Comparison of ENCODE assay signal across 24 cellular contexts in genomic region chr10:89503151-89503550, GRCh38. TPM values are rescaled to one million over a fixed set of nuclear protein-coding genes. Genes with fewer than 3 reads are reported as not detected.
DNase-seq lines count a peak whose midpoint lies in the region; ATAC-seq, FAIRE-seq and TF ChIP-seq lines count a peak whose summit lies in the region.
"Had no signal": no experiment of that assay in that cellular context is flagged by ENCODE, and none has a peak within 500 bp of the region (broad histone marks: within the 10 kb centered on the region; RNA-seq: fewer than 3 reads in every experiment).

No MANE protein-coding gene starts in this region.

- no peak overlapping the region for H3K23ac ChIP-seq in IMR-90 (ENCODE audit: low read depth, low read length)

- H2AFZ ChIP-seq in IMR-90 (replicated peaks; ENCODE audit: low read length, poor library complexity) (no peak overlapping the region), PC-3 (ENCODE audit: low read length) (no peak overlapping the region), HepG2 (ENCODE audit: low read length) (no peak overlapping the region)

- H3K27ac ChIP-seq in IMR-90 (ENCODE audit: insufficient read depth, low read length) (no peak overlapping the region), PC-3 (ENCODE audit: low read length) (no peak overlapping the region), HepG2 (ENCODE audit: extremely low read length, insufficient read depth, low read length) (no peak overlapping the region)
- H3K27ac ChIP-seq: 22Rv1, HL-60 had no signal

- TF ChIP-seq CTCF in IMR-90 (conservative IDR thresholded peaks at IDR 0.05; ENCODE audit: low read depth, low read length) (no peak), PC-3 (conservative IDR thresholded peaks at IDR 0.05; ENCODE audit: low read depth, low read length) (no peak), osteocyte (IDR thresholded peaks at IDR 0.05) (no peak), HepG2 (CRISPR knock-in tag; IDR thresholded peaks at IDR 0.05) (no peak)

- H2BK20ac ChIP-seq in IMR-90 (ENCODE audit: low read depth, low read length): no peak overlapping the region

- no peak overlapping the region for H4K91ac ChIP-seq in IMR-90 (ENCODE audit: insufficient read depth, low read depth, low read length)

- no peak for TF ChIP-seq EP300 in HepG2 (IDR thresholded peaks at IDR 0.05; ENCODE audit: low read depth in 2 of 2, low read length in 2 of 2)
- TF ChIP-seq EP300 in HepG2 (CRISPR knock-in tag; IDR thresholded peaks at IDR 0.05; ENCODE audit: borderline replicate concordance): no peak

- H2BK5ac ChIP-seq in IMR-90 (ENCODE audit: low read depth, low read length, poor library complexity, severe bottlenecking): no peak overlapping the region

- H4K8ac ChIP-seq in IMR-90 (ENCODE audit: low read depth in 2 of 2, low read length in 2 of 2): no peak overlapping the region

- in situ Hi-C loops in IMR-90 (cut with MboI; ENCODE audit: low sequenced_read_pairs): no loop called here
- in situ Hi-C loops in HepG2 (cut with HindIII; ENCODE audit: extremely low pct_ligation_motif_present, low pct_unique_long_range_greater_than_20kb): no loop called here

- no peaks in the 10 kb centered on the region for H3F3A ChIP-seq in PC-3 (ENCODE audit: low read length, unreplicated experiment)

- H3K9me2 ChIP-seq in PC-3 (replicated peaks; ENCODE audit: low read length): no peaks in the 10 kb centered on the region

- H3K4me2 ChIP-seq in IMR-90 (ENCODE audit: low read depth, low read length) (no peak overlapping the region), PC-3 (ENCODE audit: low read length) (no peak overlapping the region), HepG2 (ENCODE audit: low read depth, low read length) (no peak overlapping the region)

- CTCF ChIA-PET in IMR-90 (lab: Yijun Ruan, JAX): interaction anchor here (1.5 kb wide), 1 partner anchor 12 kb away, joined by 3 read pairs; no protein-coding TSS in a partner anchor
- CTCF ChIA-PET in PC-3 (lab: Charles Lee): no interaction called here
- CTCF ChIA-PET in HepG2 (lab: Yijun Ruan, JAX; ENCODE audit: low intra/inter-chr PET ratio, low total read pairs): no interaction called here

- TF ChIP-seq RAD21 in IMR-90 (IDR thresholded peaks at IDR 0.05; ENCODE audit: low read length) (no peak), HepG2 (CRISPR knock-in tag; IDR thresholded peaks at IDR 0.05) (no peak)

- H3K79me1 ChIP-seq in IMR-90 (ENCODE audit: low read depth in 1 of 2, low read length in 2 of 2): no peaks in the 10 kb centered on the region

- no peaks in the 10 kb centered on the region for H3K4me1 ChIP-seq in IMR-90 (ENCODE audit: control insufficient read depth, insufficient read depth, low read length)
- 0 out of 2 replicates have a peak, but pooled peaks cover 10% of the 10 kb centered on the region for H3K4me1 ChIP-seq in PC-3 (ENCODE audit: insufficient read depth, low read length)
- peaks cover 7% of the 10 kb centered on the region; the same call in 1 of the 2 replicates for H3K4me1 ChIP-seq in HepG2 (ENCODE audit: insufficient read depth, low read length)

- H3K9me1 ChIP-seq in IMR-90 (ENCODE audit: insufficient read depth, low read length): no peaks in the 10 kb centered on the region; the same call in 1 of the 2 replicates

- no peaks in the 10 kb centered on the region for H3K9me3 Mint-ChIP-seq in activated naive CD8-positive, alpha-beta T cell treated with anti-CD3 and anti-CD28 coated beads for 36 hours
- no peaks in the 10 kb centered on the region for H3K9me3 Mint-ChIP-seq in activated naive CD8-positive, alpha-beta T cell treated with anti-CD3 and anti-CD28 coated beads, Interleukin-2, amount 50 U/mL, for 24 hours
- H3K9me3 Mint-ChIP-seq in osteocyte (ENCODE audit: unreplicated experiment): peaks cover 24% of the 10 kb centered on the region
- H3K9me3 Mint-ChIP-seq: CD8-positive, alpha-beta T cell; HFFc6 had no signal

- H3K36me3 ChIP-seq in IMR-90 (ENCODE audit: control insufficient read depth, insufficient read depth, low read length) (no peaks in the 10 kb centered on the region), PC-3 (ENCODE audit: low read depth, low read length) (no peaks in the 10 kb centered on the region), HepG2 (replicated peaks in 1 of 2; ENCODE audit: control insufficient read depth in 1 of 2, insufficient read depth in 2 of 2, low read length in 2 of 2) (no peaks in the 10 kb centered on the region)

- no peak for ATAC-seq in activated naive CD8-positive, alpha-beta T cell treated with anti-CD3 and anti-CD28 coated beads, Interleukin-2, amount 50 U/mL, for 24 hours
- ATAC-seq in IMR-90 (ENCODE audit: low read depth) (no peak), PC-3 (peak; percentile 20), HepG2 (no peak)
- ATAC-seq: CD8-positive, alpha-beta T cell had no signal

- H3K9me3 ChIP-seq in IMR-90 (ENCODE audit: control insufficient read depth, insufficient read depth, low read length) (no peaks in the 10 kb centered on the region), PC-3 (ENCODE audit: low read length) (no peaks in the 10 kb centered on the region), HepG2 (ENCODE audit: low read length) (no peaks in the 10 kb centered on the region)

- H3K27ac Mint-ChIP-seq in activated naive CD8-positive, alpha-beta T cell treated with anti-CD3 and anti-CD28 coated beads for 36 hours: peak overlapping the region; percentile 62
- no peak overlapping the region for H3K27ac Mint-ChIP-seq in activated naive CD8-positive, alpha-beta T cell treated with anti-CD3 and anti-CD28 coated beads, Interleukin-2, amount 50 U/mL, for 24 hours
- H3K27ac Mint-ChIP-seq in osteocyte (ENCODE audit: unreplicated experiment): peak overlapping the region; percentile 90
- H3K27ac Mint-ChIP-seq: CD8-positive, alpha-beta T cell; HFFc6 had no signal

- H3K27me3 Mint-ChIP-seq in activated naive CD8-positive, alpha-beta T cell treated with anti-CD3 and anti-CD28 coated beads for 36 hours: peaks cover 3% of the 10 kb centered on the region
- peaks cover 2% of the 10 kb centered on the region for H3K27me3 Mint-ChIP-seq in activated naive CD8-positive, alpha-beta T cell treated with anti-CD3 and anti-CD28 coated beads, Interleukin-2, amount 50 U/mL, for 24 hours
- H3K27me3 Mint-ChIP-seq in osteocyte (ENCODE audit: unreplicated experiment): no peaks in the 10 kb centered on the region

- intact Hi-C loops in IMR-90 (cut with micrococcal nuclease) (no loop called here), PC-3 (cut with micrococcal nuclease) (loop anchor here (2.0 kb wide), 1 partner anchor 50 kb away; no protein-coding TSS in a partner anchor), HepG2 (cut with micrococcal nuclease; ENCODE audit: unreplicated experiment) (no loop called here)

- no peaks in the 10 kb centered on the region for H3K36me3 Mint-ChIP-seq in activated naive CD8-positive, alpha-beta T cell treated with anti-CD3 and anti-CD28 coated beads for 36 hours
- no peaks in the 10 kb centered on the region for H3K36me3 Mint-ChIP-seq in activated naive CD8-positive, alpha-beta T cell treated with anti-CD3 and anti-CD28 coated beads, Interleukin-2, amount 50 U/mL, for 24 hours (ENCODE audit: low read depth)
- peaks cover 18% of the 10 kb centered on the region for H3K36me3 Mint-ChIP-seq in osteocyte (ENCODE audit: unreplicated experiment)
- H3K36me3 Mint-ChIP-seq: CD8-positive, alpha-beta T cell had no signal

- FAIRE-seq in HepG2 (lab: Jason Lieb, UNC): no peak
- FAIRE-seq: GM12891, RCC 7860 had no signal

- no peak overlapping the region for H3K4ac ChIP-seq in IMR-90 (ENCODE audit: low read depth, low read length)

- TF ChIP-seq POLR2A in IMR-90 (IDR thresholded peaks at IDR 0.05; ENCODE audit: low read depth, low read length) (no peak), HepG2 (IDR thresholded peaks at IDR 0.05; ENCODE audit: insufficient read depth in 1 of 2, low read depth in 2 of 2, low read length in 2 of 2) (no peak)

- no peak for DNase-seq in activated naive CD8-positive, alpha-beta T cell treated with anti-CD3 and anti-CD28 coated beads for 36 hours
- no peak for DNase-seq in activated naive CD8-positive, alpha-beta T cell treated with anti-CD3 and anti-CD28 coated beads, Interleukin-2, amount 50 U/mL, for 24 hours
- DNase-seq in IMR-90: no peak
- DNase-seq in PC-3: no peak
- DNase-seq in osteocyte (ENCODE audit: extremely low spot score, unreplicated experiment): no peak
- no peak for DNase-seq in NCI-H524 (lab: John Stamatoyannopoulos, UW)
- no peak for DNase-seq in HepG2 (ENCODE audit: low spot score)
- no peak for DNase-seq in SKM-1 treated with dmso at 0.1 percent for 144 hours (lab: John Stamatoyannopoulos, UW; ENCODE audit: unreplicated experiment)
- DNase-seq: ACHN; C1 segment of cervical spinal cord; CD8-positive, alpha-beta T cell; DND-41; H7; HFFc6; MM.1S; NCI-H1092; NCI-H1436 treated with DMSO at 0.1 percent for 48 hours; NCI-H1930; NCI-H82 had no signal

- H3K4me1 Mint-ChIP-seq in activated naive CD8-positive, alpha-beta T cell treated with anti-CD3 and anti-CD28 coated beads for 36 hours: peaks cover 16% of the 10 kb centered on the region
- peaks cover 11% of the 10 kb centered on the region for H3K4me1 Mint-ChIP-seq in activated naive CD8-positive, alpha-beta T cell treated with anti-CD3 and anti-CD28 coated beads, Interleukin-2, amount 50 U/mL, for 24 hours
- peaks cover 41% of the 10 kb centered on the region for H3K4me1 Mint-ChIP-seq in osteocyte (ENCODE audit: unreplicated experiment)

- no peak overlapping the region for H2BK120ac ChIP-seq in IMR-90 (ENCODE audit: low read depth, low read length)

- H3K56ac ChIP-seq in IMR-90 (ENCODE audit: extremely low read depth, insufficient read depth, low read length): no peak overlapping the region

- no peak overlapping the region for H2AK5ac ChIP-seq in IMR-90 (ENCODE audit: low read depth, low read length)

- dilution Hi-C loops in IMR-90 (cut with HindIII; ENCODE audit: low sequenced_read_pairs, unreplicated experiment): no loop called here

- H3K18ac ChIP-seq in IMR-90 (ENCODE audit: low read depth, low read length): no peak overlapping the region

- 0 out of 3 replicates have a peak overlapping the region, but pooled peaks have one; percentile 30 for H2BK15ac ChIP-seq in IMR-90 (ENCODE audit: low read depth, low read length)

- H3K79me2 ChIP-seq in PC-3 (ENCODE audit: low read length): no peaks in the 10 kb centered on the region
- no peaks in the 10 kb centered on the region for H3K79me2 ChIP-seq in HepG2 (ENCODE audit: insufficient read depth, low read length)

- POLR2A ChIA-PET in IMR-90 (lab: Charles Lee; ENCODE audit: unreplicated experiment): no interaction called here
- POLR2A ChIA-PET in PC-3 (lab: Charles Lee; ENCODE audit: unreplicated experiment): no interaction called here
- POLR2A ChIA-PET in HepG2 (lab: Yijun Ruan, JAX): no interaction called here

- H4K20me1 ChIP-seq in IMR-90 (ENCODE audit: insufficient read depth, low read length): no peaks in the 10 kb centered on the region
- H4K20me1 ChIP-seq in PC-3 (ENCODE audit: low read length): no peaks in the 10 kb centered on the region
- no peaks in the 10 kb centered on the region for H4K20me1 ChIP-seq in HepG2 (ENCODE audit: insufficient read depth, low read length)

- no peak overlapping the region for H3K4me3 ChIP-seq in IMR-90 (ENCODE audit: insufficient read depth, low read depth, low read length)
- no peak overlapping the region for H3K4me3 ChIP-seq in PC-3 (ENCODE audit: low read length)
- no peak overlapping the region for H3K4me3 ChIP-seq in HepG2 (replicated peaks in 1 of 3; ENCODE audit: insufficient read depth in 1 of 3, low read depth in 2 of 3, low read length in 3 of 3)

- no peaks in the 10 kb centered on the region for H3K27me3 ChIP-seq in IMR-90 (ENCODE audit: control insufficient read depth, insufficient read depth, low read length)
- H3K27me3 ChIP-seq in PC-3 (ENCODE audit: low read length): no peaks in the 10 kb centered on the region
- H3K27me3 ChIP-seq in HepG2 (ENCODE audit: control insufficient read depth in 1 of 2, insufficient read depth in 2 of 2, low read length in 2 of 2): no peaks in the 10 kb centered on the region

- BruUV-seq in IMR-90 (replicated peaks; lab: Mats Ljungman, UMichigan) (no TSS peak), PC-3 (replicated peaks; lab: Mats Ljungman, UMichigan) (no TSS peak), HepG2 (replicated peaks; lab: Mats Ljungman, UMichigan) (no TSS peak)

- 100% methylated on average over 1 of the region's 3 CpGs; no CpG with 5 or more reads in 1 of the 2 experiments for WGBS in IMR-90 (ENCODE audit: extremely low coverage in 2 of 2, insufficient read length in 1 of 2), 2 experiments
- WGBS in HepG2 (ENCODE audit: low lambda C conversion rate): 38% methylated on average over 3 of the region's 3 CpGs

- no peak overlapping the region for H2AK9ac ChIP-seq in IMR-90 (replicated peaks; ENCODE audit: low read depth, low read length, poor library complexity)

- H3K4me3 Mint-ChIP-seq in activated naive CD8-positive, alpha-beta T cell treated with anti-CD3 and anti-CD28 coated beads for 36 hours: no peak overlapping the region
- no peak overlapping the region for H3K4me3 Mint-ChIP-seq in activated naive CD8-positive, alpha-beta T cell treated with anti-CD3 and anti-CD28 coated beads, Interleukin-2, amount 50 U/mL, for 24 hours
- H3K4me3 Mint-ChIP-seq in osteocyte (ENCODE audit: unreplicated experiment): no peak overlapping the region
- H3K4me3 Mint-ChIP-seq: CD8-positive, alpha-beta T cell; HFFc6 had no signal

- H3K9ac ChIP-seq in IMR-90 (ENCODE audit: low read depth, low read length): no peak overlapping the region
- no peak overlapping the region for H3K9ac ChIP-seq in PC-3 (ENCODE audit: low read length)
- no peak overlapping the region for H3K9ac ChIP-seq in HepG2 (ENCODE audit: insufficient read depth, low read depth, low read length)

- no peak overlapping the region for H3K14ac ChIP-seq in IMR-90 (replicated peaks; ENCODE audit: low read depth, low read length)

- H4K5ac ChIP-seq in IMR-90 (ENCODE audit: low read depth, low read length): no peak overlapping the region

RNA-seq across cellular contexts. Expression of gene SLC16A12, which starts 32.2 kb away (rescaled TPM):
- total RNA-seq in activated naive CD8-positive, alpha-beta T cell treated with anti-CD3 and anti-CD28 coated beads for 36 hours: not detected
- total RNA-seq in IMR-90 (2012; rRNA removed) (1.6 and 2.2 TPM in 2 replicates), PC-3 (2014; rRNA removed) (not detected in 2 replicates), osteocyte (7.9 and 8.4 TPM in 2 replicates), HepG2 (2016; rRNA removed; fragmentation: Illumina TruSeq; extraction: Trizol) (0.02 TPM in 1 of 2 replicates, not detected in the other)
- polyA plus RNA-seq in IMR-90 (2012; rRNA removed) (1.0 and 1.4 TPM in 2 replicates), HepG2 (2011; rRNA removed) (0.07 TPM in 1 of 2 replicates, not detected in the other)
- polyA plus RNA-seq in IMR-90 (2012; cell fraction: cytosol; rRNA removed): 0.45 and 0.50 TPM in 2 replicates
- polyA plus RNA-seq in IMR-90 (2012; cell fraction: nucleus; rRNA removed; ENCODE audit: low replicate concordance): 0.26 and 1.4 TPM in 2 replicates
- not detected in 2 replicates for total RNA-seq in HepG2 (2016; cell fraction: cytosol; rRNA removed; fragmentation: Illumina TruSeq; extraction: Trizol; ENCODE audit: low read depth)
- 0.04 TPM in 1 of 2 replicates, not detected in the other for total RNA-seq in HepG2 (2016; cell fraction: insoluble cytoplasmic fraction; rRNA removed; fragmentation: Illumina TruSeq; extraction: Trizol)
- total RNA-seq in HepG2 (2016; cell fraction: membrane; rRNA removed; fragmentation: Illumina TruSeq; extraction: Trizol): 0.03 TPM in 1 of 2 replicates, not detected in the other
- total RNA-seq in HepG2 (2016; cell fraction: nucleus; rRNA removed; fragmentation: Illumina TruSeq; extraction: Trizol): 0.06 TPM in 1 of 2 replicates, not detected in the other
- 0.01 TPM in 2 replicates for polyA plus RNA-seq in HepG2 (2011; cell fraction: cytosol; rRNA removed)
- polyA plus RNA-seq in HepG2 (2011; cell fraction: nucleus; rRNA removed): not detected in 2 replicates
- not detected in 2 replicates for polyA plus RNA-seq in HepG2 (2012)
- polyA plus RNA-seq in HepG2 (2016; cell fraction: cytosol; fragmentation: Illumina TruSeq; extraction: Trizol; ENCODE audit: low read depth): not detected in 2 replicates
- polyA plus RNA-seq in HepG2 (2016; cell fraction: insoluble cytoplasmic fraction; fragmentation: Illumina TruSeq; extraction: Trizol; ENCODE audit: low read depth): not detected in 2 replicates
- polyA plus RNA-seq in HepG2 (2016; cell fraction: membrane; fragmentation: Illumina TruSeq; extraction: Trizol; ENCODE audit: low read depth): not detected in 2 replicates
- not detected in 2 replicates for polyA plus RNA-seq in HepG2 (2016; cell fraction: nucleus; fragmentation: Illumina TruSeq; extraction: Trizol; ENCODE audit: insufficient read depth, low read depth)
- not detected in 2 replicates for polyA minus RNA-seq in HepG2 (2011; rRNA and poly(A)+ RNA removed; ENCODE audit: low replicate concordance)
- polyA minus RNA-seq in HepG2 (2011; cell fraction: cytosol; rRNA and poly(A)+ RNA removed): not detected in 2 replicates
- not detected in 2 replicates for polyA minus RNA-seq in HepG2 (2011; cell fraction: nucleus; rRNA and poly(A)+ RNA removed)
- total RNA-seq: CD8-positive, alpha-beta T cell; HFFc6; OCI-LY7 had no signal
